ENCODE assay signal across 8 cellular contexts in the genomic region with DNA sequence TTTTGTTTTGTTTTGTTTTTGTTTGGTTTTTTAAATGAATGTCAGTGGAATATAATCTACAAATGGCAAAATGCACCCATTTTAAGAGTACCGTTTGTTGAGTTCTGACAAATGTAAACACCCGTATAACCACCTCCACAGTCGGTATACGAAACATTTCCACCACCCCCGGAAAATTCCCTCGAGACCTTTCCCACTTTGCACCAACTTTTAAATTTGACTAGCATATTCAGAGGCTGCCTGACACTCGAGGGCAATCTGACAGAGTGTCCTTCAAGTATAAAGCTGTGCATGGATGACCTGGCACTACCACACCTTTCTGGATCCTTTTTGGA. TPM values are rescaled to one million over a fixed set of nuclear protein-coding genes. Genes with fewer than 3 reads are reported as not detected.
DNase-seq lines count a peak whose midpoint lies in the region; ATAC-seq and TF ChIP-seq lines count a peak whose summit lies in the region.

No MANE protein-coding gene starts in this region.

- ATAC-seq in SK-N-SH treated with all-trans-retinoic acid at 6 μM for 48 hours = no peak
- ATAC-seq in stimulated activated memory B cell treated with anti-CD40 and anti-IgM and Interleukin-4, amounts not matched to agents 10 μg/mL and 1 μg/mL and 100 μg/mL, for 72 hours = no peak

- H3K9me3 Mint-ChIP-seq in activated CD4-positive, alpha-beta memory T cell treated with anti-CD3 and anti-CD28 coated beads for 36 hours = no peaks in the 10 kb centered on the region
- H3K9me3 Mint-ChIP-seq in stimulated activated memory B cell treated with anti-CD40 and anti-IgM and Interleukin-4, amounts not matched to agents 10 μg/mL and 1 μg/mL and 100 μg/mL, for 72 hours = no peaks in the 10 kb centered on the region

- H3K36me3 ChIP-seq in SK-N-SH (replicated peaks in 1 of 2; ENCODE audit: control insufficient read depth in 1 of 2, insufficient read depth in 2 of 2, low read length in 1 of 2) (no peaks in the 10 kb centered on the region), hepatocyte (replicated peaks; ENCODE audit: insufficient read depth, low read depth) (no peaks in the 10 kb centered on the region)

- H3K27me3 ChIP-seq in SK-N-SH (ENCODE audit: insufficient read depth) = no peaks in the 10 kb centered on the region
- H3K27me3 ChIP-seq in hepatocyte = no peaks in the 10 kb centered on the region

- intact Hi-C loops in activated CD4-positive, alpha-beta memory T cell treated with anti-CD3 and anti-CD28 coated beads for 36 hours (cut with micrococcal nuclease) = loop anchor here (1.0 to 5.0 kb wide), 2 partner anchors 60 to 425 kb away; partner anchors contain the start of gene APPL1

- H3K4me3 Mint-ChIP-seq in activated CD4-positive, alpha-beta memory T cell treated with anti-CD3 and anti-CD28 coated beads for 36 hours = peak overlapping the region; percentile 72
- peak overlapping the region; percentile 88 for H3K4me3 Mint-ChIP-seq in stimulated activated memory B cell treated with anti-CD40 and anti-IgM and Interleukin-4, amounts not matched to agents 10 μg/mL and 1 μg/mL and 100 μg/mL, for 72 hours

- TF ChIP-seq CTCF in SK-N-SH (IDR thresholded peaks at IDR 0.05) = no peak
- no peak for TF ChIP-seq CTCF in hepatocyte (IDR thresholded peaks at IDR 0.05; ENCODE audit: poor library complexity)

- peaks cover 8 to 28% of the 10 kb centered on the region in 2 experiments; a peak in 2 of 4 replicates for H3K4me1 ChIP-seq in SK-N-SH (ENCODE audit: control insufficient read depth in 1 of 2, insufficient read depth in 2 of 2, low read depth in 1 of 2, low read length in 1 of 2)
- H3K4me1 ChIP-seq in hepatocyte (ENCODE audit: insufficient read depth) = peaks cover 21% of the 10 kb centered on the region

- H3K4me3 ChIP-seq in SK-N-SH (ENCODE audit: low read depth in 2 of 2, low read length in 1 of 2) (peak overlapping the region; percentile 73 to 75), hepatocyte (peak overlapping the region; percentile 76)

- H3K4me2 ChIP-seq in SK-N-SH (peak overlapping the region; percentile 84), hepatocyte (peak overlapping the region; percentile 91)

- H3K27ac Mint-ChIP-seq in activated CD4-positive, alpha-beta memory T cell treated with anti-CD3 and anti-CD28 coated beads for 36 hours = peak overlapping the region; percentile 70
- peak overlapping the region; percentile 73 for H3K27ac Mint-ChIP-seq in stimulated activated memory B cell treated with anti-CD40 and anti-IgM and Interleukin-4, amounts not matched to agents 10 μg/mL and 1 μg/mL and 100 μg/mL, for 72 hours

- H3K9me2 ChIP-seq in SK-N-SH (no peaks in the 10 kb centered on the region), hepatocyte (replicated peaks; ENCODE audit: insufficient read depth) (no peaks in the 10 kb centered on the region)

- H3K9me3 ChIP-seq in SK-N-SH = no peaks in the 10 kb centered on the region
- no peaks in the 10 kb centered on the region for H3K9me3 ChIP-seq in hepatocyte (ENCODE audit: low read depth)

- peaks cover 4% of the 10 kb centered on the region for H3K36me3 Mint-ChIP-seq in activated CD4-positive, alpha-beta memory T cell treated with anti-CD3 and anti-CD28 coated beads for 36 hours
- no peaks in the 10 kb centered on the region for H3K36me3 Mint-ChIP-seq in stimulated activated memory B cell treated with anti-CD40 and anti-IgM and Interleukin-4, amounts not matched to agents 10 μg/mL and 1 μg/mL and 100 μg/mL, for 72 hours

- 68% methylated on average over 7 of the region's 7 CpGs for WGBS in SK-N-SH (ENCODE audit: low lambda C conversion rate)
- WGBS in hepatocyte (ENCODE audit: low lambda C conversion rate, missing lambda C conversion rate) = 58% methylated on average over 7 of the region's 7 CpGs

- H2AFZ ChIP-seq in SK-N-SH (ENCODE audit: low read depth) (peak overlapping the region; percentile 90; the same call in 1 of the 2 replicates), hepatocyte (peak overlapping the region; percentile 80)

- peaks cover 36% of the 10 kb centered on the region for H3K4me1 Mint-ChIP-seq in activated CD4-positive, alpha-beta memory T cell treated with anti-CD3 and anti-CD28 coated beads for 36 hours (ENCODE audit: low read depth)
- peaks cover 29% of the 10 kb centered on the region for H3K4me1 Mint-ChIP-seq in stimulated activated memory B cell treated with anti-CD40 and anti-IgM and Interleukin-4, amounts not matched to agents 10 μg/mL and 1 μg/mL and 100 μg/mL, for 72 hours

- POLR2A ChIA-PET in SK-N-SH (lab: Yijun Ruan, JAX) = interaction anchor here (0.6 kb wide), 1 partner anchor 128 kb away, joined by 3 read pairs; no protein-coding TSS in a partner anchor
- POLR2A ChIA-PET in activated CD4-positive, alpha-beta memory T cell treated with anti-CD3 and anti-CD28 coated beads for 36 hours (lab: Charles Lee) = interaction anchor here (1.0 to 5.2 kb wide), 5 partner anchors 10 to 179 kb away, joined by 3 to 47 read pairs (median 16); no protein-coding TSS in a partner anchor

- no peak for TF ChIP-seq RAD21 in SK-N-SH (IDR thresholded peaks at IDR 0.05; ENCODE audit: low read length)

- no peak overlapping the region for H3K9ac ChIP-seq in SK-N-SH

- TF ChIP-seq EP300 in SK-N-SH (IDR thresholded peaks at IDR 0.05; ENCODE audit: borderline replicate concordance in 1 of 2, low read depth in 1 of 2, low read length in 1 of 2) = no peak

- CTCF ChIA-PET in SK-N-SH (lab: Yijun Ruan, JAX) = interaction anchor here (1.1 to 11.3 kb wide), 8 partner anchors 14 to 187 kb away, joined by 3 to 195 read pairs (median 5); no protein-coding TSS in a partner anchor
- CTCF ChIA-PET in activated CD4-positive, alpha-beta memory T cell treated with anti-CD3 and anti-CD28 coated beads for 36 hours (lab: Charles Lee) = interaction anchor here (0.7 to 13.6 kb wide), 16 partner anchors 12 to 269 kb away, joined by 3 to 282 read pairs (median 26); no protein-coding TSS in a partner anchor

- no peak overlapping the region for H3K27ac ChIP-seq in SK-N-SH (ENCODE audit: low read depth in 2 of 2, low read length in 1 of 2)
- H3K27ac ChIP-seq in hepatocyte = peak overlapping the region; percentile 57

- H3F3A ChIP-seq in SK-N-SH (replicated peaks; ENCODE audit: insufficient read depth) = no peaks in the 10 kb centered on the region

- H3K27me3 Mint-ChIP-seq in activated CD4-positive, alpha-beta memory T cell treated with anti-CD3 and anti-CD28 coated beads for 36 hours = no peaks in the 10 kb centered on the region
- no peaks in the 10 kb centered on the region for H3K27me3 Mint-ChIP-seq in stimulated activated memory B cell treated with anti-CD40 and anti-IgM and Interleukin-4, amounts not matched to agents 10 μg/mL and 1 μg/mL and 100 μg/mL, for 72 hours

- no peak for DNase-seq in SK-N-SH
- DNase-seq in activated CD4-positive, alpha-beta memory T cell treated with anti-CD3 and anti-CD28 coated beads for 36 hours = no peak
- no peak for DNase-seq in hepatocyte (ENCODE audit: low spot score)
- no peak for DNase-seq in HT-29 (ENCODE audit: low spot score)
- DNase-seq in anterior cingulate cortex (lab: John Stamatoyannopoulos, UW) = no peak
- DNase-seq in HK-2 (ENCODE audit: unreplicated experiment) = no peak

- H4K20me1 ChIP-seq in SK-N-SH (ENCODE audit: insufficient read depth) (no peaks in the 10 kb centered on the region; the same call in 1 of the 2 replicates), hepatocyte (ENCODE audit: insufficient read depth, poor library complexity, severe bottlenecking) (peaks cover 18% of the 10 kb centered on the region)

- 0 out of 2 replicates have a peak, but pooled peaks cover 4% of the 10 kb centered on the region for H3K79me2 ChIP-seq in SK-N-SH (ENCODE audit: insufficient read depth)
- H3K79me2 ChIP-seq in hepatocyte = peaks cover 42% of the 10 kb centered on the region

TF ChIP-seq in SK-N-SH, 30 proteins besides CTCF, POLR2A, EP300 and RAD21:
- TF ChIP-seq EZH2phosphoT487 (IDR thresholded peaks at IDR 0.05; ENCODE audit: borderline replicate concordance, low read depth) (no peak), CHD2 (IDR thresholded peaks at IDR 0.05; ENCODE audit: low read length, partially characterized antibody) (no peak), MEF2A (IDR thresholded peaks at IDR 0.05; ENCODE audit: borderline replicate concordance, low read depth) (no peak), JUND (IDR thresholded peaks at IDR 0.05) (no peak), RCOR1 (IDR thresholded peaks at IDR 0.05; ENCODE audit: low read length) (no peak), FOXM1 (IDR thresholded peaks at IDR 0.05; ENCODE audit: low read depth) (no peak), ELF1 (IDR thresholded peaks at IDR 0.05) (no peak)
TF ChIP-seq in SK-N-SH: peak in this region for 0.

TF ChIP-seq in SK-N-SH treated with all-trans-retinoic acid at 6 μM for 48 hours, 23 proteins besides CTCF, POLR2A, EP300 and RAD21:
- TF ChIP-seq ZFP30 (CRISPR knock-in tag; IDR thresholded peaks at IDR 0.05) = no peak
- TF ChIP-seq, protein P1, sequence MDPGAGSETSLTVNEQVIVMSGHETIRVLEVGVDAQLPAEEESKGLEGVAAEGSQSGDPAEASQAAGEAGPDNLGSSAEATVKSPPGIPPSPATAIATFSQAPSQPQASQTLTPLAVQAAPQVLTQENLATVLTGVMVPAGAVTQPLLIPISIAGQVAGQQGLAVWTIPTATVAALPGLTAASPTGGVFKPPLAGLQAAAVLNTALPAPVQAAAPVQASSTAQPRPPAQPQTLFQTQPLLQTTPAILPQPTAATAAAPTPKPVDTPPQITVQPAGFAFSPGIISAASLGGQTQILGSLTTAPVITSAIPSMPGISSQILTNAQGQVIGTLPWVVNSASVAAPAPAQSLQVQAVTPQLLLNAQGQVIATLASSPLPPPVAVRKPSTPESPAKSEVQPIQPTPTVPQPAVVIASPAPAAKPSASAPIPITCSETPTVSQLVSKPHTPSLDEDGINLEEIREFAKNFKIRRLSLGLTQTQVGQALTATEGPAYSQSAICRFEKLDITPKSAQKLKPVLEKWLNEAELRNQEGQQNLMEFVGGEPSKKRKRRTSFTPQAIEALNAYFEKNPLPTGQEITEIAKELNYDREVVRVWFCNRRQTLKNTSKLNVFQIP (CRISPR knock-in tag; IDR thresholded peaks at IDR 0.05; ENCODE audit: borderline replicate concordance, low read depth) = no peak
- TF ChIP-seq OSR1 (CRISPR knock-in tag; IDR thresholded peaks at IDR 0.05) = no peak
- TF ChIP-seq PPARA (CRISPR knock-in tag; IDR thresholded peaks at IDR 0.05; ENCODE audit: borderline replicate concordance) = no peak
- TF ChIP-seq ARNTL (CRISPR knock-in tag; IDR thresholded peaks at IDR 0.05; ENCODE audit: borderline replicate concordance, low read depth) = no peak

RNA-seq across cellular contexts. Expression of gene ARHGEF3, which starts 0.6 kb away (rescaled TPM):
- polyA plus RNA-seq in SK-N-SH (2012; rRNA removed) (5.7 and 5.9 TPM in 2 replicates), hepatocyte (52.4 and 63.8 TPM in 2 replicates)
- 5.8 and 6.1 TPM in 2 replicates for polyA plus RNA-seq in SK-N-SH (2012; cell fraction: cytosol; rRNA removed)
- polyA plus RNA-seq in SK-N-SH (2012; cell fraction: nucleus; rRNA removed) = 7.0 and 7.1 TPM in 2 replicates
- total RNA-seq in activated CD4-positive, alpha-beta memory T cell treated with anti-CD3 and anti-CD28 coated beads for 36 hours = 10 to 100 TPM; 28.0 to 31.5 TPM
- 39.6 and 41.7 TPM in 2 replicates for total RNA-seq in hepatocyte
- total RNA-seq in HT-29 (2014; rRNA removed; shearing (Covaris generic)) = 10.9 and 13.7 TPM in 2 replicates
